21 cellular contexts compared by ENCODE assay signal in genomic region chr13:94661396-94661795, GRCh38. TPM values are rescaled to one million over a fixed set of nuclear protein-coding genes. Genes with fewer than 3 reads are reported as not detected.
"Had no signal": no experiment of that assay in that cellular context is flagged by ENCODE, and none has a peak within 500 bp of the region (broad histone marks: within the 10 kb centered on the region; RNA-seq: fewer than 3 reads in every experiment).

No MANE protein-coding gene starts in this region.

- H3K27ac Mint-ChIP-seq: activated naive CD8-positive, alpha-beta T cell treated with anti-CD3 and anti-CD28 coated beads, Interleukin-2, amount 50 U/mL, for 24 hours; activated T-helper 17 cell treated with anti-CD3 and anti-CD28 coated beads, Interleukin-2, amount 50 U/mL, for 72 hours; dendritic cell treated with granulocyte-macrophage colony-stimulating factor and Interleukin-4, amounts not matched to agents 40 ng/mL and 50 ng/mL, for 4 days; effector memory CD8-positive, alpha-beta T cell; naive thymus-derived CD8-positive, alpha-beta T cell had no signal

- H3K9me3 Mint-ChIP-seq: activated naive CD8-positive, alpha-beta T cell treated with anti-CD3 and anti-CD28 coated beads, Interleukin-2, amount 50 U/mL, for 24 hours; activated T-helper 17 cell treated with anti-CD3 and anti-CD28 coated beads, Interleukin-2, amount 50 U/mL, for 72 hours; dendritic cell treated with granulocyte-macrophage colony-stimulating factor and Interleukin-4, amounts not matched to agents 40 ng/mL and 50 ng/mL, for 4 days; effector memory CD8-positive, alpha-beta T cell; naive thymus-derived CD8-positive, alpha-beta T cell had no signal

- H3K36me3 ChIP-seq: breast epithelium, gastrocnemius medialis, heart right ventricle, left lung, right lobe of liver, transverse colon had no signal

- H3K36me3 Mint-ChIP-seq: naive thymus-derived CD8-positive, alpha-beta T cell had no signal

- H3K9me3 ChIP-seq: breast epithelium, gastrocnemius medialis, left lung, psoas muscle, right lobe of liver, transverse colon had no signal

- ATAC-seq: activated T-helper 17 cell treated with anti-CD3 and anti-CD28 coated beads, Interleukin-2, amount 50 U/mL, for 72 hours; effector memory CD8-positive, alpha-beta T cell; gastrocnemius medialis; heart right ventricle; left lung; naive thymus-derived CD8-positive, alpha-beta T cell; psoas muscle; right lobe of liver; stimulated activated naive CD8-positive, alpha-beta T cell treated with anti-CD3 and anti-CD28 coated beads, Interleukin-15, Interleukin-2, amounts not matched to agents 100 U/mL and 50 U/mL, for 24 hours had no signal

- H3K27me3 ChIP-seq: right lobe of liver had no signal

- DNase-seq: activated CD4-positive, alpha-beta T cell treated with anti-CD3 and anti-CD28 coated beads, Interleukin-2, amount 50 U/mL, for 4 hours; activated CD4-positive, CD25-positive, alpha-beta regulatory T cell treated with anti-CD3 and anti-CD28 coated beads, Interleukin-2, amount 50 U/mL, for 72 hours; activated naive CD4-positive, alpha-beta T cell treated with Interleukin-2 at 50 U/mL for 16 hours; activated naive CD8-positive, alpha-beta T cell treated with anti-CD3 and anti-CD28 coated beads, Interleukin-2, amount 50 U/mL, for 24 hours; aorta; cerebellar nuclear complex; effector memory CD8-positive, alpha-beta T cell; gastrocnemius medialis; heart right ventricle; islet precursor cell; left lung; naive thymus-derived CD8-positive, alpha-beta T cell; psoas muscle; right lobe of liver; stimulated activated naive CD8-positive, alpha-beta T cell treated with anti-CD3 and anti-CD28 coated beads, Interleukin-15, Interleukin-2, amounts not matched to agents 100 U/mL and 50 U/mL, for 24 hours; transverse colon had no signal

- H3K27ac ChIP-seq: breast epithelium, epithelial cell of prostate, gastrocnemius medialis, heart right ventricle, left lung, psoas muscle, right lobe of liver, transverse colon had no signal

- H3K4me3 ChIP-seq: breast epithelium, gastrocnemius medialis, heart right ventricle, left lung, psoas muscle, right lobe of liver, transverse colon had no signal

- H3K4me3 Mint-ChIP-seq: activated naive CD8-positive, alpha-beta T cell treated with anti-CD3 and anti-CD28 coated beads, Interleukin-2, amount 50 U/mL, for 24 hours; activated T-helper 17 cell treated with anti-CD3 and anti-CD28 coated beads, Interleukin-2, amount 50 U/mL, for 72 hours; dendritic cell treated with granulocyte-macrophage colony-stimulating factor and Interleukin-4, amounts not matched to agents 40 ng/mL and 50 ng/mL, for 4 days; effector memory CD8-positive, alpha-beta T cell; naive thymus-derived CD8-positive, alpha-beta T cell had no signal

- H3K4me1 ChIP-seq: breast epithelium, gastrocnemius medialis, heart right ventricle, left lung, psoas muscle, right lobe of liver had no signal

RNA-seq across cellular contexts. Expression of gene SOX21, which starts 50.9 kb away (rescaled TPM):
- total RNA-seq: activated T-helper 17 cell treated with anti-CD3 and anti-CD28 coated beads, Interleukin-2, amount 50 U/mL, for 72 hours; aorta; breast epithelium; gastrocnemius medialis; heart right ventricle; naive thymus-derived CD8-positive, alpha-beta T cell; omental fat pad; psoas muscle; right lobe of liver; transverse colon had no signal
